Comparison of ENCODE assay signal across 8 cellular contexts in the genomic region with DNA sequence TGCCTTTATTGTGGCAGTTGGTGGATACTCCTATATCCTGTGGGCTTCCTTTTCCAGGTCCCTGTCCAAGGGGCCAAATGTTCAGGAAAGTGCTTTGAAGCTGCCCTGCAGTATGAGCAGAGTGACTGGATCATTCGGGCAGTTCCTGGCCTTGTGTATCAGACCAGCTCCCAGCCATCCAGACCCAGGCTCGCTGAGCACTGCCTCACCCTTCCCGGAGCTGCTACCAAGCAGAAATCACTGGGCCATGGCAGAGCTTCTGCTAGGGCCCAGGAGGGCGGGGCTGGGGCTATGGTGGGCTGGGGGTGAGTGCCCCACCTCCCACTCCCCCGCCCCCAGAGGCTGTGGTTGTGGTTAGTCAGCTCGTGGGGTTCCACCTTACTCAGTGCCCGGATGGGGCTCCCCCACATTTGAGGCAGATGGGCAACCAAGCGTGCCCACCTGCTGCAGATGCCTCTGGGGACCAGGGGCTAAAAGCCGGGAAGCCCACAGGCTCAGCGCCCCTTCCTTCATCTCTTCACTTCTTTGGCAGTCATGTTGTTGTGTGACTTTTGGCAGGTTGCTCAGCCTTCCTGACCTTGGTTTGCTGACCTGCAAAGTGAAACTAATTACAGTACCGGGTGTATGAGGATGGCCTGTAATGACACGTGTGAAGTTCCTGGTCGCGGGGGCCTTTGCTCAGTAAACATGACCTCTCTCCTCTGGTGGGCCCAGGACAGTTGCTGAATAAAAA. TPM values are rescaled to one million over a fixed set of nuclear protein-coding genes. Genes with fewer than 3 reads are reported as not detected.
A peak's percentile ranks its signal among the peaks of the same experiment; 100 is the strongest.
DNase-seq lines count a peak whose midpoint lies in the region; ATAC-seq and TF ChIP-seq lines count a peak whose summit lies in the region.

No MANE protein-coding gene starts in this region.

- TF ChIP-seq CTCF in sigmoid colon (IDR thresholded peaks at IDR 0.05) = no peak

- ATAC-seq in GM18867 (IDR thresholded peaks at IDR 0.05; ENCODE audit: unreplicated experiment) = peak; percentile 64
- peak; percentile 65 for ATAC-seq in HG02759 (IDR thresholded peaks at IDR 0.05; ENCODE audit: unreplicated experiment)

- 52 to 57% methylated on average over 14 of the region's 14 CpGs for WGBS in sigmoid colon, 2 donors

- peak overlapping the region in 2 of 4 donors; percentile 40 to 44 for H3K27ac ChIP-seq in sigmoid colon

- no peaks in the 10 kb centered on the region for H3K36me3 ChIP-seq in sigmoid colon

- peaks cover 6 to 25% (median 8%) of the 10 kb centered on the region in 3 donors for H3K27me3 ChIP-seq in sigmoid colon

- TF ChIP-seq POLR2A in sigmoid colon (IDR thresholded peaks at IDR 0.05) = no peak

- TF ChIP-seq EP300 in sigmoid colon (IDR thresholded peaks at IDR 0.05) = no peak

- peaks cover 0 to 25% (median 19%) of the 10 kb centered on the region in 4 donors for H3K4me1 ChIP-seq in sigmoid colon

- H3K9me3 ChIP-seq in sigmoid colon = no peaks in the 10 kb centered on the region

- intact Hi-C loops in sigmoid colon (cut with DNase I) = loop anchor here (10.0 kb wide), 2 partner anchors 228 to 468 kb away; a partner anchor contains a TSS

- no peak overlapping the region for H3K4me3 ChIP-seq in sigmoid colon

- DNase-seq in RPMI8226 (peak; percentile 81), germinal center (ENCODE audit: low spot score) (peak; percentile 94), cortex of kidney (lab: John Stamatoyannopoulos, UW) (no peak), sigmoid colon (no peak), NCI-H345 treated with DMSO at 0.1 percent for 48 hours (lab: John Stamatoyannopoulos, UW; ENCODE audit: unreplicated experiment) (no peak), NCI-H1092 (lab: John Stamatoyannopoulos, UW) (no peak)

RNA-seq across cellular contexts. Expression of a gene that starts 2.0 kb away (rescaled TPM):
- 10 to 100 TPM in 3 of 4 donors, 1 to 10 TPM in 1; 6.4 to 30.7 (median 16.2) TPM for total RNA-seq in sigmoid colon
- 10 to 100 TPM in 1 of 3 donors, 1 to 10 TPM in 1, under 1 TPM in 1; 0.69 to 18.3 (median 1.8) TPM for polyA plus RNA-seq in sigmoid colon

Comparison
In these comparisons a context has a peak if more than half of its experiments do, and no peak if none do; other contexts are left out.
1. DNase-seq: peak in RPMI8226 (single experiment) and germinal center (single experiment); none in cortex of kidney (single experiment), sigmoid colon (single experiment), NCI-H345 treated with DMSO at 0.1 percent for 48 hours (single experiment) and NCI-H1092 (single experiment).